ENCODE assay signal across 9 cellular contexts in genomic region chr16:30592871-30593270, GRCh38. TPM values are rescaled to one million over a fixed set of nuclear protein-coding genes. Genes with fewer than 3 reads are reported as not detected.
"Had no signal": no experiment of that assay in that cellular context is flagged by ENCODE, and none has a peak within 500 bp of the region (broad histone marks: within the 10 kb centered on the region; RNA-seq: fewer than 3 reads in every experiment).

No MANE protein-coding gene starts in this region.

- FAIRE-seq: G401.6, GM12878, GM12891, GM12892, GM18507, GM19239 had no signal

- H3K4me3 ChIP-seq: GM12878 had no signal

- DNase-seq: GDM1, GF-D8 had no signal

- ATAC-seq: GM12878 had no signal

RNA-seq across cellular contexts. Expression of gene ZNF785, which starts 7.4 kb away (rescaled TPM):
- total RNA-seq: G401 had no signal
